ENCODE assay signal across 23 cellular contexts in genomic region chr11:123018702-123019101, GRCh38. TPM values are rescaled to one million over a fixed set of nuclear protein-coding genes. Genes with fewer than 3 reads are reported as not detected.
"Had no signal": no experiment of that assay in that cellular context is flagged by ENCODE, and none has a peak within 500 bp of the region (broad histone marks: within the 10 kb centered on the region; RNA-seq: fewer than 3 reads in every experiment).

No MANE protein-coding gene starts in this region.

- H3K4me3 ChIP-seq: SJCRH30 had no signal

- H3K27me3 ChIP-seq: SJCRH30 had no signal

- DNase-seq: KBM-7, MV-4-11, NCI-H1048, NCI-H1105, NCI-H1417, NCI-H1436 treated with DMSO at 0.1 percent for 48 hours, NCI-H1694, NCI-H1930, NCI-H2081, NCI-H2107, NCI-H226, NCI-H446, NCI-H510A, NCI-H524 treated with DMSO at 0.1 percent for 48 hours, NCI-H69, NCI-H774, RPMI8226, SHP77 treated with DMSO at 0.1 percent for 48 hours, SJCRH30 had no signal

- ATAC-seq: SK-N-SH treated with all-trans-retinoic acid at 6 μM for 48 hours had no signal

- H3K36me3 ChIP-seq: SJCRH30 had no signal

- H3K4me1 ChIP-seq: SJCRH30 had no signal

- H3K9me3 ChIP-seq: SJCRH30 had no signal

- H3K27ac ChIP-seq: SJCRH30 had no signal

RNA-seq across cellular contexts. Expression of gene BSX, which starts 37.1 kb away (rescaled TPM):
- total RNA-seq: HT-29, LHCN-M2, MCF 10A, SJCRH30 had no signal
